Comparison of ENCODE assay signal across 22 cellular contexts in the genomic region with DNA sequence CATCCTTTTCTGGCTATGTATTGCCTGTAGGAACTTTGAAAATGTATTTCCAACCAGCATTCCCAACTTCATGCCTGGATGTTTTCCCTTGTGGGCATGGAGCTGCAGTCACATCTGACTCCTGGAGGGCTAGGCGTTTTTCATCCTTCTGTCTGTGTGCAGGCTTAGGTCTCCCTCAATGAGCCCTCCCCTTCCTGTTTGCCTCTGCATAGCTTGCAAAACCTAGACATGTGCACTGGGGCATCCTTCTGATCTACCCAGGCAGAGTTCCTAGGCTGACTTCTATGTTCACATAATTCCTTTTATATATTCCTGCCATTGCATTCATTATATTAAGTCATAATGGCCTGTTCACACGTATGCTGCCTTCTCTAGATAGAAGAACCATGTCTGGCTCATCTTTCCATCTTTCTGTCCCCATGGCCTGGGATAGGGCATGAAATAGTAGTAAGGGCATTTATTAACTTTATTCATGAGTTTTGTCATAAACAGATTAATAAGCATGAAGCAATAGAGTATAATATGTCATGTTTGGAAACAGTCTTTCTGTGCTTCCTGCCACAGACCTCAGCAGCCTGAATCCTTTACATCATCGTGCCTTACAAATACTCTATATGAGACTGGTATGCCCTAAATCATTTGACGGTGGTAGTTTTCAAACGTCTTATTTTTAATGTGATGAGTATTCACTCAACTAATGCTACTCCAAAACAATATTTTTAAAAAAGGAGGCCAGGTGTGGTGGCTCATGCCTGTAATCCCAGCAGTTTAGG.
DNase-seq lines count a peak whose midpoint lies in the region; ATAC-seq, FAIRE-seq and TF ChIP-seq lines count a peak whose summit lies in the region.
"Had no signal": no experiment of that assay in that cellular context is flagged by ENCODE, and none has a peak within 500 bp of the region (broad histone marks: within the 10 kb centered on the region; RNA-seq: fewer than 3 reads in every experiment).

No MANE protein-coding gene starts in this region.

- no peak overlapping the region for H2AFZ ChIP-seq in DND-41 (ENCODE audit: low read depth, low read length)
- H2AFZ ChIP-seq: GM23338 had no signal

- intact Hi-C loops in Panc1 (cut with micrococcal nuclease; ENCODE audit: unreplicated experiment) = no loop called here

- peaks cover 31% of the 10 kb centered on the region for H3K4me1 ChIP-seq in A549
- H3K4me1 ChIP-seq in DND-41 (ENCODE audit: insufficient read depth, low read length) = no peaks in the 10 kb centered on the region
- H3K4me1 ChIP-seq in Panc1 (ENCODE audit: control insufficient read depth, insufficient read depth, low read length) = peaks cover 31% of the 10 kb centered on the region
- H3K4me1 ChIP-seq: BE2C, Peyer's patch had no signal

- H3K9me3 ChIP-seq in A549 (no peaks in the 10 kb centered on the region), DND-41 (ENCODE audit: insufficient read depth, low read length, severe bottlenecking) (no peaks in the 10 kb centered on the region), Panc1 (ENCODE audit: control insufficient read depth, insufficient read depth, low read depth, low read length) (no peaks in the 10 kb centered on the region)
- H3K9me3 ChIP-seq: BE2C, HAP-1, Peyer's patch had no signal

- ATAC-seq in A549 = no peak
- peak; percentile 72 for ATAC-seq in DND-41 (ENCODE audit: insufficient read depth, low read depth)
- no peak for ATAC-seq in Panc1
- ATAC-seq in GM21528 (IDR thresholded peaks at IDR 0.05; ENCODE audit: low FRiP score, unreplicated experiment) = no peak
- ATAC-seq in HG02642 (IDR thresholded peaks at IDR 0.05; ENCODE audit: poor library complexity, unreplicated experiment) = no peak
- ATAC-seq: GM23338 had no signal

- no peak overlapping the region for H3K9ac ChIP-seq in DND-41 (ENCODE audit: low read depth, low read length)

- FAIRE-seq in A549 (lab: Jason Lieb, UNC) = no peak

- TF ChIP-seq CTCF in A549 (IDR thresholded peaks at IDR 0.05) = no peak
- no peak for TF ChIP-seq CTCF in DND-41 (IDR thresholded peaks at IDR 0.05; ENCODE audit: borderline replicate concordance, extremely low read depth, low read length, poor library complexity, severe bottlenecking)
- no peak for TF ChIP-seq CTCF in Panc1 (IDR thresholded peaks at IDR 0.05)

- in situ Hi-C loops in Panc1 (cut with HindIII; ENCODE audit: low pct_unique_long_range_greater_than_20kb, low sequenced_read_pairs) = no loop called here

- H3K4me3 ChIP-seq in A549 = no peak overlapping the region
- no peak overlapping the region for H3K4me3 ChIP-seq in DND-41 (ENCODE audit: low read depth in 1 of 2, low read length in 2 of 2)
- no peak overlapping the region for H3K4me3 ChIP-seq in Panc1 (ENCODE audit: low read depth in 2 of 2, low read length in 2 of 2)
- H3K4me3 ChIP-seq: GM23338, HAP-1, Peyer's patch had no signal

- TF ChIP-seq EP300 in A549 (IDR thresholded peaks at IDR 0.05) = no peak

- TF ChIP-seq RAD21 in A549 (conservative IDR thresholded peaks at IDR 0.05 in 1 of 2, IDR thresholded peaks at IDR 0.05 in 1 of 2) = no peak

- no peak for TF ChIP-seq POLR2A in A549 (IDR thresholded peaks at IDR 0.05; ENCODE audit: low read length)

- DNase-seq in A549 (ENCODE audit: low read depth in 1 of 2, low spot score in 1 of 2) (no peak), DND-41 (peak; percentile 27), Panc1 (ENCODE audit: low read depth, low spot score) (no peak), fibroblast of gingiva (ENCODE audit: low read depth) (peak; percentile 38), COR-L47 (lab: John Stamatoyannopoulos, UW) (no peak)
- DNase-seq: BE2C; Calu3; CD8-positive, alpha-beta memory T cell; DMS79 treated with DMSO at 0.1 percent for 48 hours; NCI-H1092; NCI-H1417 treated with DMSO at 0.1 percent for 48 hours; NCI-H1694 treated with DMSO at 0.1 percent for 48 hours; NCI-H2081; NCI-H226; NCI-H510A; NCI-H69; Peyer's patch; SHP77 treated with DMSO at 0.1 percent for 48 hours had no signal

- H3K27me3 ChIP-seq in DND-41 (ENCODE audit: insufficient read depth, low read length, poor library complexity) = no peaks in the 10 kb centered on the region
- no peaks in the 10 kb centered on the region for H3K27me3 ChIP-seq in Panc1 (ENCODE audit: control insufficient read depth, insufficient read depth, low read length)
- H3K27me3 ChIP-seq: BE2C, Peyer's patch had no signal

- no TSS peak for BruUV-seq in Panc1 (replicated peaks; lab: Mats Ljungman, UMichigan)

- no peaks in the 10 kb centered on the region for H4K20me1 ChIP-seq in DND-41 (ENCODE audit: insufficient read depth, low read length)

- peak overlapping the region; percentile 47 to 100; a peak in 5 of 6 replicates for H3K27ac ChIP-seq in A549
- H3K27ac ChIP-seq in DND-41 (ENCODE audit: low read length) = no peak overlapping the region
- peak overlapping the region; percentile 100 for H3K27ac ChIP-seq in Panc1 (ENCODE audit: low read length)
- H3K27ac ChIP-seq: Peyer's patch had no signal

- POLR2A ChIA-PET in A549 (lab: Yijun Ruan, JAX) (no interaction called here), Panc1 (lab: Charles Lee) (interaction anchor here (0.6 kb wide), 1 partner anchor 75 kb away, joined by 11 read pairs; no protein-coding TSS in a partner anchor)

- 87% methylated on average over 5 of the region's 5 CpGs for whole genome bisulfite sequencing in A549 (ENCODE audit: missing lambda C conversion rate)

- CTCF ChIA-PET in A549 (lab: Yijun Ruan, JAX) (interaction anchor here (0.9 to 8.6 kb wide), 3 partner anchors 20 to 265 kb away, joined by 3 to 61 read pairs (median 3); no protein-coding TSS in a partner anchor), Panc1 (lab: Charles Lee) (interaction anchor here (0.6 kb wide), 1 partner anchor 357 kb away, joined by 3 read pairs; no protein-coding TSS in a partner anchor)

- H3K79me2 ChIP-seq in DND-41 (ENCODE audit: insufficient read depth, low read length) = no peaks in the 10 kb centered on the region

- H3K36me3 ChIP-seq in DND-41 (ENCODE audit: insufficient read depth, low read length) (no peaks in the 10 kb centered on the region), Panc1 (ENCODE audit: control insufficient read depth, insufficient read depth, low read length) (no peaks in the 10 kb centered on the region)
- H3K36me3 ChIP-seq: BE2C, HAP-1, Peyer's patch had no signal

- H3K4me2 ChIP-seq in A549 (no peak overlapping the region), DND-41 (ENCODE audit: insufficient read depth, low read length) (no peak overlapping the region)
- H3K4me2 ChIP-seq: GM23338 had no signal

TF ChIP-seq in A549, 52 proteins besides CTCF, POLR2A, EP300 and RAD21:
- TF ChIP-seq HOXB5 (CRISPR knock-in tag; IDR thresholded peaks at IDR 0.05) = no peak
- TF ChIP-seq EHF (CRISPR knock-in tag; IDR thresholded peaks at IDR 0.05) = no peak
- no peak for TF ChIP-seq POLR2AphosphoS2 (conservative IDR thresholded peaks at IDR 0.05; ENCODE audit: low read length)
- TF ChIP-seq, protein P1, sequence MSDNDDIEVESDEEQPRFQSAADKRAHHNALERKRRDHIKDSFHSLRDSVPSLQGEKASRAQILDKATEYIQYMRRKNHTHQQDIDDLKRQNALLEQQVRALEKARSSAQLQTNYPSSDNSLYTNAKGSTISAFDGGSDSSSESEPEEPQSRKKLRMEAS (IDR thresholded peaks at IDR 0.05) = no peak
- TF ChIP-seq, protein P2, sequence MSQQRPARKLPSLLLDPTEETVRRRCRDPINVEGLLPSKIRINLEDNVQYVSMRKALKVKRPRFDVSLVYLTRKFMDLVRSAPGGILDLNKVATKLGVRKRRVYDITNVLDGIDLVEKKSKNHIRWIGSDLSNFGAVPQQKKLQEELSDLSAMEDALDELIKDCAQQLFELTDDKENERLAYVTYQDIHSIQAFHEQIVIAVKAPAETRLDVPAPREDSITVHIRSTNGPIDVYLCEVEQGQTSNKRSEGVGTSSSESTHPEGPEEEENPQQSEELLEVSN (IDR thresholded peaks at IDR 0.05; ENCODE audit: borderline replicate concordance, low read depth) = no peak
- TF ChIP-seq, protein P3, sequence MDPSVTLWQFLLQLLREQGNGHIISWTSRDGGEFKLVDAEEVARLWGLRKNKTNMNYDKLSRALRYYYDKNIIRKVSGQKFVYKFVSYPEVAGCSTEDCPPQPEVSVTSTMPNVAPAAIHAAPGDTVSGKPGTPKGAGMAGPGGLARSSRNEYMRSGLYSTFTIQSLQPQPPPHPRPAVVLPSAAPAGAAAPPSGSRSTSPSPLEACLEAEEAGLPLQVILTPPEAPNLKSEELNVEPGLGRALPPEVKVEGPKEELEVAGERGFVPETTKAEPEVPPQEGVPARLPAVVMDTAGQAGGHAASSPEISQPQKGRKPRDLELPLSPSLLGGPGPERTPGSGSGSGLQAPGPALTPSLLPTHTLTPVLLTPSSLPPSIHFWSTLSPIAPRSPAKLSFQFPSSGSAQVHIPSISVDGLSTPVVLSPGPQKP (IDR thresholded peaks at IDR 0.05; ENCODE audit: low read depth, low read length) = no peak
- TF ChIP-seq, protein P4, sequence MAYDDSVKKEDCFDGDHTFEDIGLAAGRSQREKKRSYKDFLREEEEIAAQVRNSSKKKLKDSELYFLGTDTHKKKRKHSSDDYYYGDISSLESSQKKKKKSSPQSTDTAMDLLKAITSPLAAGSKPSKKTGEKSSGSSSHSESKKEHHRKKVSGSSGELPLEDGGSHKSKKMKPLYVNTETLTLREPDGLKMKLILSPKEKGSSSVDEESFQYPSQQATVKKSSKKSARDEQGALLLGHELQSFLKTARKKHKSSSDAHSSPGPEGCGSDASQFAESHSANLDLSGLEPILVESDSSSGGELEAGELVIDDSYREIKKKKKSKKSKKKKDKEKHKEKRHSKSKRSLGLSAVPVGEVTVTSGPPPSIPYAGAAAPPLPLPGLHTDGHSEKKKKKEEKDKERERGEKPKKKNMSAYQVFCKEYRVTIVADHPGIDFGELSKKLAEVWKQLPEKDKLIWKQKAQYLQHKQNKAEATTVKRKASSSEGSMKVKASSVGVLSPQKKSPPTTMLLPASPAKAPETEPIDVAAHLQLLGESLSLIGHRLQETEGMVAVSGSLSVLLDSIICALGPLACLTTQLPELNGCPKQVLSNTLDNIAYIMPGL (CRISPR knock-in tag; IDR thresholded peaks at IDR 0.05; ENCODE audit: borderline replicate concordance) = no peak
- no peak for TF ChIP-seq ZNF302 (CRISPR knock-in tag; IDR thresholded peaks at IDR 0.05)
- no peak for TF ChIP-seq NFE2L2 (conservative IDR thresholded peaks at IDR 0.05; ENCODE audit: low read length)
- no peak for TF ChIP-seq MAFK (IDR thresholded peaks at IDR 0.05; ENCODE audit: partially characterized antibody)

Comparison
In these comparisons a context has a peak if more than half of its experiments do, and no peak if none do; other contexts are left out.
1. DNase-seq: peak in DND-41 (single experiment) and fibroblast of gingiva (single experiment); none in A549 (0 of 2), Panc1 (single experiment) and COR-L47 (single experiment).